Comparison of ENCODE assay signal across 1 cellular context in genomic region chr9:124197177-124198095, GRCh38.
TF ChIP-seq lines count a peak whose summit lies in the region.

No MANE protein-coding gene starts in this region.

TF ChIP-seq in K562, 482 proteins besides CTCF, POLR2A, EP300 and RAD21 (continued from another document and continues in another):
- TF ChIP-seq RBFOX2 (IDR thresholded peaks at IDR 0.05; ENCODE audit: low read depth, low read length): peak; percentile 37; the same call in 1 of the 2 replicates
- TF ChIP-seq NFIX (CRISPR knock-in tag; IDR thresholded peaks at IDR 0.05; ENCODE audit: low read depth): no peak
- no peak for TF ChIP-seq ARNT (IDR thresholded peaks at IDR 0.05)
- TF ChIP-seq L3MBTL2 (IDR thresholded peaks at IDR 0.05): peak; percentile 78
- TF ChIP-seq MYC (IDR thresholded peaks at IDR 0.05; ENCODE audit: low read depth, low read length): peak; percentile 34; the same call in 1 of the 2 replicates
- TF ChIP-seq MYC (CRISPR knock-in tag; IDR thresholded peaks at IDR 0.05; ENCODE audit: borderline replicate concordance, low read depth): no peak
- no peak for TF ChIP-seq DPF2 (IDR thresholded peaks at IDR 0.05)
- TF ChIP-seq ATF6 (CRISPR knock-in tag; IDR thresholded peaks at IDR 0.05): no peak
- TF ChIP-seq, protein P1, sequence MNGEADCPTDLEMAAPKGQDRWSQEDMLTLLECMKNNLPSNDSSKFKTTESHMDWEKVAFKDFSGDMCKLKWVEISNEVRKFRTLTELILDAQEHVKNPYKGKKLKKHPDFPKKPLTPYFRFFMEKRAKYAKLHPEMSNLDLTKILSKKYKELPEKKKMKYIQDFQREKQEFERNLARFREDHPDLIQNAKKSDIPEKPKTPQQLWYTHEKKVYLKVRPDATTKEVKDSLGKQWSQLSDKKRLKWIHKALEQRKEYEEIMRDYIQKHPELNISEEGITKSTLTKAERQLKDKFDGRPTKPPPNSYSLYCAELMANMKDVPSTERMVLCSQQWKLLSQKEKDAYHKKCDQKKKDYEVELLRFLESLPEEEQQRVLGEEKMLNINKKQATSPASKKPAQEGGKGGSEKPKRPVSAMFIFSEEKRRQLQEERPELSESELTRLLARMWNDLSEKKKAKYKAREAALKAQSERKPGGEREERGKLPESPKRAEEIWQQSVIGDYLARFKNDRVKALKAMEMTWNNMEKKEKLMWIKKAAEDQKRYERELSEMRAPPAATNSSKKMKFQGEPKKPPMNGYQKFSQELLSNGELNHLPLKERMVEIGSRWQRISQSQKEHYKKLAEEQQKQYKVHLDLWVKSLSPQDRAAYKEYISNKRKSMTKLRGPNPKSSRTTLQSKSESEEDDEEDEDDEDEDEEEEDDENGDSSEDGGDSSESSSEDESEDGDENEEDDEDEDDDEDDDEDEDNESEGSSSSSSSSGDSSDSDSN (IDR thresholded peaks at IDR 0.05; ENCODE audit: borderline replicate concordance in 1 of 2, low read depth in 2 of 2, low read length in 2 of 2): no peak
- TF ChIP-seq HMGN3 (IDR thresholded peaks at IDR 0.05; ENCODE audit: borderline replicate concordance, extremely low read depth, insufficient read length, low read depth, low read length): no peak
- no peak for TF ChIP-seq CREB3L1 (IDR thresholded peaks at IDR 0.05; ENCODE audit: borderline replicate concordance, low read depth)
- no peak for TF ChIP-seq ZNF695 (CRISPR knock-in tag; IDR thresholded peaks at IDR 0.05)
- no peak for TF ChIP-seq SRSF9 (IDR thresholded peaks at IDR 0.05; ENCODE audit: borderline replicate concordance, low read depth, low read length)
- no peak for TF ChIP-seq RUNX1 (IDR thresholded peaks at IDR 0.05; ENCODE audit: low read depth)
- no peak for TF ChIP-seq HMG20B (CRISPR knock-in tag; IDR thresholded peaks at IDR 0.05)
- TF ChIP-seq ATF2 (CRISPR knock-in tag; IDR thresholded peaks at IDR 0.05): no peak
- TF ChIP-seq ZNF140 (CRISPR knock-in tag; IDR thresholded peaks at IDR 0.05): no peak
- no peak for TF ChIP-seq GATA2 (CRISPR knock-in tag; IDR thresholded peaks at IDR 0.05)
- no peak for TF ChIP-seq ZNF77 (CRISPR knock-in tag; IDR thresholded peaks at IDR 0.05)
- TF ChIP-seq TAF7 (tag; IDR thresholded peaks at IDR 0.05): 0 out of 2 replicates have a peak, but pooled peaks have one; percentile 17
- no peak for TF ChIP-seq FOXA3 (CRISPR knock-in tag; conservative IDR thresholded peaks at IDR 0.05 in 1 of 2, IDR thresholded peaks at IDR 0.05 in 1 of 2)
- TF ChIP-seq, protein P2, sequence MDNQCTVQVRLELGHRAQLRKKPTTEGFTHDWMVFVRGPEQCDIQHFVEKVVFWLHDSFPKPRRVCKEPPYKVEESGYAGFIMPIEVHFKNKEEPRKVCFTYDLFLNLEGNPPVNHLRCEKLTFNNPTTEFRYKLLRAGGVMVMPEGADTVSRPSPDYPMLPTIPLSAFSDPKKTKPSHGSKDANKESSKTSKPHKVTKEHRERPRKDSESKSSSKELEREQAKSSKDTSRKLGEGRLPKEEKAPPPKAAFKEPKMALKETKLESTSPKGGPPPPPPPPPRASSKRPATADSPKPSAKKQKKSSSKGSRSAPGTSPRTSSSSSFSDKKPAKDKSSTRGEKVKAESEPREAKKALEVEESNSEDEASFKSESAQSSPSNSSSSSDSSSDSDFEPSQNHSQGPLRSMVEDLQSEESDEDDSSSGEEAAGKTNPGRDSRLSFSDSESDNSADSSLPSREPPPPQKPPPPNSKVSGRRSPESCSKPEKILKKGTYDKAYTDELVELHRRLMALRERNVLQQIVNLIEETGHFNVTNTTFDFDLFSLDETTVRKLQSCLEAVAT (IDR thresholded peaks at IDR 0.05): no peak
- TF ChIP-seq JUND (IDR thresholded peaks at IDR 0.05; ENCODE audit: borderline replicate concordance, low read depth, low read length): no peak; the same call in 1 of the 2 replicates
- TF ChIP-seq JUND (tag; IDR thresholded peaks at IDR 0.05; ENCODE audit: borderline replicate concordance, low read depth, low read length): no peak
- TF ChIP-seq GATAD2A (IDR thresholded peaks at IDR 0.05): no peak
- TF ChIP-seq, protein P3, sequence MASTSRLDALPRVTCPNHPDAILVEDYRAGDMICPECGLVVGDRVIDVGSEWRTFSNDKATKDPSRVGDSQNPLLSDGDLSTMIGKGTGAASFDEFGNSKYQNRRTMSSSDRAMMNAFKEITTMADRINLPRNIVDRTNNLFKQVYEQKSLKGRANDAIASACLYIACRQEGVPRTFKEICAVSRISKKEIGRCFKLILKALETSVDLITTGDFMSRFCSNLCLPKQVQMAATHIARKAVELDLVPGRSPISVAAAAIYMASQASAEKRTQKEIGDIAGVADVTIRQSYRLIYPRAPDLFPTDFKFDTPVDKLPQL (IDR thresholded peaks at IDR 0.05; ENCODE audit: extremely low read depth, insufficient read length): no peak
- no peak for TF ChIP-seq SMARCA5 (IDR thresholded peaks at IDR 0.05)
- no peak for TF ChIP-seq ARID2 (IDR thresholded peaks at IDR 0.05)
- TF ChIP-seq NFE2L1 (tag; IDR thresholded peaks at IDR 0.05; ENCODE audit: borderline replicate concordance, low read depth): no peak
- no peak for TF ChIP-seq CHCHD3 (CRISPR knock-in tag; IDR thresholded peaks at IDR 0.05)
- TF ChIP-seq, protein P4, sequence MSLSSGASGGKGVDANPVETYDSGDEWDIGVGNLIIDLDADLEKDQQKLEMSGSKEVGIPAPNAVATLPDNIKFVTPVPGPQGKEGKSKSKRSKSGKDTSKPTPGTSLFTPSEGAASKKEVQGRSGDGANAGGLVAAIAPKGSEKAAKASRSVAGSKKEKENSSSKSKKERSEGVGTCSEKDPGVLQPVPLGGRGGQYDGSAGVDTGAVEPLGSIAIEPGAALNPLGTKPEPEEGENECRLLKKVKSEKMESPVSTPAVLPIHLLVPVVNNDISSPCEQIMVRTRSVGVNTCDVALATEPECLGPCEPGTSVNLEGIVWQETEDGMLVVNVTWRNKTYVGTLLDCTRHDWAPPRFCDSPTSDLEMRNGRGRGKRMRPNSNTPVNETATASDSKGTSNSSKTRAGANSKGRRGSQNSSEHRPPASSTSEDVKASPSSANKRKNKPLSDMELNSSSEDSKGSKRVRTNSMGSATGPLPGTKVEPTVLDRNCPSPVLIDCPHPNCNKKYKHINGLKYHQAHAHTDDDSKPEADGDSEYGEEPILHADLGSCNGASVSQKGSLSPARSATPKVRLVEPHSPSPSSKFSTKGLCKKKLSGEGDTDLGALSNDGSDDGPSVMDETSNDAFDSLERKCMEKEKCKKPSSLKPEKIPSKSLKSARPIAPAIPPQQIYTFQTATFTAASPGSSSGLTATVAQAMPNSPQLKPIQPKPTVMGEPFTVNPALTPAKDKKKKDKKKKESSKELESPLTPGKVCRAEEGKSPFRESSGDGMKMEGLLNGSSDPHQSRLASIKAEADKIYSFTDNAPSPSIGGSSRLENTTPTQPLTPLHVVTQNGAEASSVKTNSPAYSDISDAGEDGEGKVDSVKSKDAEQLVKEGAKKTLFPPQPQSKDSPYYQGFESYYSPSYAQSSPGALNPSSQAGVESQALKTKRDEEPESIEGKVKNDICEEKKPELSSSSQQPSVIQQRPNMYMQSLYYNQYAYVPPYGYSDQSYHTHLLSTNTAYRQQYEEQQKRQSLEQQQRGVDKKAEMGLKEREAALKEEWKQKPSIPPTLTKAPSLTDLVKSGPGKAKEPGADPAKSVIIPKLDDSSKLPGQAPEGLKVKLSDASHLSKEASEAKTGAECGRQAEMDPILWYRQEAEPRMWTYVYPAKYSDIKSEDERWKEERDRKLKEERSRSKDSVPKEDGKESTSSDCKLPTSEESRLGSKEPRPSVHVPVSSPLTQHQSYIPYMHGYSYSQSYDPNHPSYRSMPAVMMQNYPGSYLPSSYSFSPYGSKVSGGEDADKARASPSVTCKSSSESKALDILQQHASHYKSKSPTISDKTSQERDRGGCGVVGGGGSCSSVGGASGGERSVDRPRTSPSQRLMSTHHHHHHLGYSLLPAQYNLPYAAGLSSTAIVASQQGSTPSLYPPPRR (CRISPR knock-in tag; IDR thresholded peaks at IDR 0.05; ENCODE audit: borderline replicate concordance): no peak
- peak; percentile 30; the same call in 1 of the 2 replicates for TF ChIP-seq GABPA (tag; conservative IDR thresholded peaks at IDR 0.05; ENCODE audit: low read depth)
- TF ChIP-seq, protein P5, sequence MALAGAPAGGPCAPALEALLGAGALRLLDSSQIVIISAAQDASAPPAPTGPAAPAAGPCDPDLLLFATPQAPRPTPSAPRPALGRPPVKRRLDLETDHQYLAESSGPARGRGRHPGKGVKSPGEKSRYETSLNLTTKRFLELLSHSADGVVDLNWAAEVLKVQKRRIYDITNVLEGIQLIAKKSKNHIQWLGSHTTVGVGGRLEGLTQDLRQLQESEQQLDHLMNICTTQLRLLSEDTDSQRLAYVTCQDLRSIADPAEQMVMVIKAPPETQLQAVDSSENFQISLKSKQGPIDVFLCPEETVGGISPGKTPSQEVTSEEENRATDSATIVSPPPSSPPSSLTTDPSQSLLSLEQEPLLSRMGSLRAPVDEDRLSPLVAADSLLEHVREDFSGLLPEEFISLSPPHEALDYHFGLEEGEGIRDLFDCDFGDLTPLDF (CRISPR knock-in tag; IDR thresholded peaks at IDR 0.05): no peak
- no peak for TF ChIP-seq STAT5A (IDR thresholded peaks at IDR 0.05; ENCODE audit: borderline replicate concordance, low read length)
- no peak for TF ChIP-seq HLTF (IDR thresholded peaks at IDR 0.05)
- no peak for TF ChIP-seq SRF (CRISPR knock-in tag; IDR thresholded peaks at IDR 0.05)
- TF ChIP-seq TBP (optimal IDR thresholded peaks at IDR 0.05; ENCODE audit: low read depth, low read length): no peak
- peak; percentile 42; the same call in 1 of the 2 replicates for TF ChIP-seq RFX1 (IDR thresholded peaks at IDR 0.05)
- TF ChIP-seq, protein P6, sequence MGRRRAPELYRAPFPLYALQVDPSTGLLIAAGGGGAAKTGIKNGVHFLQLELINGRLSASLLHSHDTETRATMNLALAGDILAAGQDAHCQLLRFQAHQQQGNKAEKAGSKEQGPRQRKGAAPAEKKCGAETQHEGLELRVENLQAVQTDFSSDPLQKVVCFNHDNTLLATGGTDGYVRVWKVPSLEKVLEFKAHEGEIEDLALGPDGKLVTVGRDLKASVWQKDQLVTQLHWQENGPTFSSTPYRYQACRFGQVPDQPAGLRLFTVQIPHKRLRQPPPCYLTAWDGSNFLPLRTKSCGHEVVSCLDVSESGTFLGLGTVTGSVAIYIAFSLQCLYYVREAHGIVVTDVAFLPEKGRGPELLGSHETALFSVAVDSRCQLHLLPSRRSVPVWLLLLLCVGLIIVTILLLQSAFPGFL (CRISPR knock-in tag; IDR thresholded peaks at IDR 0.05): no peak
- TF ChIP-seq ZNF79 (CRISPR knock-in tag; IDR thresholded peaks at IDR 0.05; ENCODE audit: low read depth): no peak
- no peak for TF ChIP-seq MEF2A (IDR thresholded peaks at IDR 0.05; ENCODE audit: control insufficient read depth, low read depth, low read length)
- no peak for TF ChIP-seq ZNF224 (CRISPR knock-in tag; IDR thresholded peaks at IDR 0.05)
- no peak for TF ChIP-seq MCM5 (IDR thresholded peaks at IDR 0.05; ENCODE audit: low read depth)
- no peak for TF ChIP-seq SNAPC5 (CRISPR knock-in tag; IDR thresholded peaks at IDR 0.05)
- TF ChIP-seq THAP12 (CRISPR knock-in tag; IDR thresholded peaks at IDR 0.05): no peak
